In the genomic region with DNA sequence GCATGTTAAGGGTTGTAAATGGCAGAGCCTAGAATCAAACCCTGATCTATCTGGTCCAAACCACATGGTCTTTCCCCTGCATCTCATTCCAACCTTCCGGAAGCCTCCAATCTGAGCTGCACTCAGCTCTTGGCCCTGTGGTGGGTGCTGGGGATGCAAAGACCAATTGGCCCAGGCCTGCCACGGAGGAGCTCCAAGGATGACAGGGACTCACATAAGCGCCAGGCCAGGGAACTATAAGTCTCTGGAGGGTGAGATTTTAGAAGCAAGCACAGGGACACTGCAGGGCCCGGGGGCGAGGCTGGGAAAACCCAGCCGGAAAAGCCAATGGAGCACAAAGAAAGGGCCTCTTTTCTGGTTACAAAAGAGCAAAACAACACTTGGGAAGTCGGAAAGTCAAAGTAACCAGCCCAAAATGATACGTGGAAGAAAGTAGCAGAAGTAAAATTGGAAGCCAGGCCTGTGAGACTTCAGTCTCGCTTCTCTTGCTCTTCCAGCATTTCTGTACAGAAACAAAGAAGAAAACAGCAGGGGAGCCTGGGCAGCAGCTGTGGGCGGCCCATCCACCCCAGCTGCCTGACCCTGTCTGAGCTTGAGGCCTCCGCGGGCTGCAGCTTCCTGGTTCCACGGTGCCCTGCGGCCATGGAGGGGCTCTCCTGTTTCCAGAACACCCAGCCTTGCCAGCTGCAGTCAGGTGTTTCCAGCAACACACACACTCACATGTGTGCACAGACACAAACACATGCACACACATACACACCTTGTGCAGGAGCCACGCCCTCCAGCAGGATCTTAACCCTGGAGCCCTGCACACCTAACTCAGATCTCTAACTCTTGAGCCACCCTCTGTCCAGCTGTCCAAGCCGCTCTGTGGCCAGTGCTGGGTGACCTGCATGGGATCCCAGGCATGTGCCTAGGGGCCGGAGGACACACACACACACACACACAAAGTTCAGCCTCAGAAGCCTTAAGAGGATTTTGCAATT, we compare ENCODE assay signal across 26 cellular contexts.
DNase-seq lines count a peak whose midpoint lies in the region; ATAC-seq and TF ChIP-seq lines count a peak whose summit lies in the region.
"Had no signal": no experiment of that assay in that cellular context is flagged by ENCODE, and none has a peak within 500 bp of the region (broad histone marks: within the 10 kb centered on the region; RNA-seq: fewer than 3 reads in every experiment).

No MANE protein-coding gene starts in this region.

- no peak overlapping the region for H3T11ph ChIP-seq in H9 (ENCODE audit: low read length)

- H3K14ac ChIP-seq in H9 (ENCODE audit: insufficient read depth, low read length) = no peak overlapping the region

- H3K23me2 ChIP-seq in H9 (ENCODE audit: insufficient read length, low read depth, low read length, poor library complexity, severe bottlenecking) = no peaks in the 10 kb centered on the region

- no CpG with 5 or more reads among the region's 17 CpGs for WGBS in H9 (ENCODE audit: extremely low coverage, insufficient read length, low lambda C conversion rate)
- WGBS in mammary epithelial cell (ENCODE audit: low coverage, missing lambda C conversion rate) = 53% methylated on average over 15 of the region's 17 CpGs

- BruUV-seq in mammary epithelial cell (replicated peaks; lab: Mats Ljungman, UMichigan) = no TSS peak

- CTCF ChIA-PET in mammary epithelial cell (lab: Charles Lee; ENCODE audit: low non-redundant PET) = no interaction called here

- H3K27me3 ChIP-seq in H9 (ENCODE audit: insufficient read depth, low read length) (no peaks in the 10 kb centered on the region), mammary epithelial cell (ENCODE audit: insufficient read depth, low read length) (no peaks in the 10 kb centered on the region), right atrium auricular region (no peaks in the 10 kb centered on the region)
- H3K27me3 ChIP-seq: heart left ventricle had no signal

- no peaks in the 10 kb centered on the region for H3K36me3 ChIP-seq in mammary epithelial cell (ENCODE audit: insufficient read depth, low read length)
- H3K36me3 ChIP-seq in right atrium auricular region = no peaks in the 10 kb centered on the region
- H3K36me3 ChIP-seq: heart left ventricle, prostate gland, thoracic aorta had no signal

- no peak overlapping the region for H2BK5ac ChIP-seq in H9 (ENCODE audit: insufficient read length, low read length)

- H3K9me3 Mint-ChIP-seq in H9 (peaks cover 0 to 2% of the 10 kb centered on the region in 2 experiments; a peak in 2 of 5 replicates), nephron (peaks cover 8% of the 10 kb centered on the region)
- H3K9me3 Mint-ChIP-seq in naive thymus-derived CD8-positive, alpha-beta T cell = peaks cover 0 to 20% (median 8%) of the 10 kb centered on the region in 9 donors

- in situ Hi-C loops in mammary epithelial cell (cut with MboI; ENCODE audit: low sequenced_read_pairs in 2 of 2) (no loop called here), ACHN (cut with HindIII; ENCODE audit: low pct_ligation_motif_present, low pct_unique_long_range_greater_than_20kb, low sequenced_read_pairs) (no loop called here)

- H4K8ac ChIP-seq in H9 (replicated peaks; ENCODE audit: insufficient read length, low read depth, low read length) = no peak overlapping the region

- H4K20me1 ChIP-seq in H9 (ENCODE audit: control insufficient read depth, insufficient read depth, insufficient read length) (no peaks in the 10 kb centered on the region), mammary epithelial cell (ENCODE audit: insufficient read depth, low read length) (no peaks in the 10 kb centered on the region)

- H3K79me2 ChIP-seq in H9 (ENCODE audit: insufficient read depth, low read length) (no peaks in the 10 kb centered on the region), mammary epithelial cell (ENCODE audit: insufficient read depth, low read length) (no peaks in the 10 kb centered on the region)

- ATAC-seq in naive thymus-derived CD8-positive, alpha-beta T cell = no peak
- ATAC-seq: activated CD8-positive, alpha-beta T cell treated with anti-CD3 and anti-CD28 coated beads for 36 hours; heart left ventricle; left lobe of liver; stimulated activated memory B cell treated with anti-CD40 and anti-IgM and Interleukin-4, amounts not matched to agents 10 μg/mL and 1 μg/mL and 100 μg/mL, for 72 hours had no signal

- no peak overlapping the region for H3K4me2 ChIP-seq in H9 (ENCODE audit: insufficient read depth, insufficient read length, low read length)
- H3K4me2 ChIP-seq in mammary epithelial cell (ENCODE audit: insufficient read depth, low read depth, low read length) = no peak overlapping the region

- H2BK120ac ChIP-seq in H9 (ENCODE audit: low read depth, low read length, poor library complexity, severe bottlenecking) = no peak overlapping the region

- peak; percentile 55 for DNase-seq in COR-L47 (lab: John Stamatoyannopoulos, UW)
- DNase-seq in H9 = no peak
- DNase-seq in mammary epithelial cell = no peak
- DNase-seq in right atrium auricular region (ENCODE audit: low spot score) = no peak
- no peak for DNase-seq in amygdala (lab: John Stamatoyannopoulos, UW)
- no peak for DNase-seq in ACHN
- DNase-seq in naive thymus-derived CD8-positive, alpha-beta T cell = no peak
- DNase-seq: activated CD8-positive, alpha-beta T cell treated with anti-CD3 and anti-CD28 coated beads for 36 hours; activated gamma-delta T cell; activated T-cell treated with anti-CD3 and anti-CD28 coated beads for 4 hours; cortex of kidney; DMS 273 treated with DMSO at 0.1 percent for 48 hours; heart left ventricle; HFFc6; KG1; NCI-H2029 treated with DMSO at 0.1 percent for 48 hours; NCI-H510A treated with DMSO at 0.1 percent for 48 hours; nephron progenitor cell; small intestine; T1000 had no signal

- H4K5ac ChIP-seq in H9 (ENCODE audit: insufficient read length, low read depth, low read length) = no peak overlapping the region

- dilution Hi-C loops in mammary epithelial cell (cut with HindIII; ENCODE audit: low sequenced_read_pairs) = no loop called here

- H2AK5ac ChIP-seq in H9 (ENCODE audit: insufficient read length, low read length) = no peak overlapping the region

- H3K27ac Mint-ChIP-seq in H9 (peak overlapping the region in 2 of 3 experiments; percentile 22 to 60; a peak in 1 of 7 replicates), nephron (peak overlapping the region; percentile 65 to 81 (median 78))
- peak overlapping the region in 2 of 10 donors; percentile 20 to 72 for H3K27ac Mint-ChIP-seq in naive thymus-derived CD8-positive, alpha-beta T cell
- H3K27ac Mint-ChIP-seq: activated CD8-positive, alpha-beta T cell treated with anti-CD3 and anti-CD28 coated beads for 36 hours; HFFc6; stimulated activated memory B cell treated with anti-CD40 and anti-IgM and Interleukin-4, amounts not matched to agents 10 μg/mL and 1 μg/mL and 100 μg/mL, for 72 hours had no signal

- H3K27ac ChIP-seq in H9 (ENCODE audit: insufficient read length, low read depth, low read length) (no peak overlapping the region), mammary epithelial cell (ENCODE audit: insufficient read depth, low read depth, low read length) (no peak overlapping the region), right atrium auricular region (no peak overlapping the region)
- H3K27ac ChIP-seq: C4-2B, heart left ventricle, prostate gland, thoracic aorta had no signal

- H4K91ac ChIP-seq in H9 (ENCODE audit: insufficient read length, low read depth, low read length) = no peak overlapping the region

- H3K27me3 Mint-ChIP-seq in H9 (ENCODE audit: low read depth) (no peaks in the 10 kb centered on the region), nephron (ENCODE audit: low read depth) (peaks cover 6% of the 10 kb centered on the region)
- no peaks in the 10 kb centered on the region for H3K27me3 Mint-ChIP-seq in naive thymus-derived CD8-positive, alpha-beta T cell
- H3K27me3 Mint-ChIP-seq: activated CD8-positive, alpha-beta T cell treated with anti-CD3 and anti-CD28 coated beads for 36 hours; stimulated activated memory B cell treated with anti-CD40 and anti-IgM and Interleukin-4, amounts not matched to agents 10 μg/mL and 1 μg/mL and 100 μg/mL, for 72 hours had no signal

- no peak overlapping the region for H3K23ac ChIP-seq in H9 (ENCODE audit: insufficient read length, low read depth, low read length)

- H2AFZ ChIP-seq in H9 (ENCODE audit: low read length) (no peak overlapping the region), mammary epithelial cell (ENCODE audit: low read depth, low read length) (peak overlapping the region; percentile 63)

- POLR2A ChIA-PET in naive thymus-derived CD8-positive, alpha-beta T cell (lab: Charles Lee) = interaction anchor here (0.6 kb wide), 1 partner anchor 150 kb away, joined by 6 read pairs; no protein-coding TSS in a partner anchor

- no peak overlapping the region for H2BK15ac ChIP-seq in H9 (ENCODE audit: low read depth, low read length)

- no peak overlapping the region for H3K56ac ChIP-seq in H9 (ENCODE audit: insufficient read length, low read depth, low read length)

- TF ChIP-seq CTCF in H9 (conservative IDR thresholded peaks at IDR 0.05) (no peak), mammary epithelial cell (conservative IDR thresholded peaks at IDR 0.05 in 1 of 2, IDR thresholded peaks at IDR 0.05 in 1 of 2; ENCODE audit: extremely low read depth in 1 of 2, insufficient read depth in 1 of 2, low read depth in 1 of 2, low read length in 2 of 2) (no peak), nephron (IDR thresholded peaks at IDR 0.05; ENCODE audit: unreplicated experiment in 3 of 3) (no peak), right atrium auricular region (IDR thresholded peaks at IDR 0.05) (no peak)

- no peak overlapping the region for H2BK20ac ChIP-seq in H9 (ENCODE audit: low read depth, low read length, poor library complexity, severe bottlenecking)

- H3K36me3 Mint-ChIP-seq in H9 (ENCODE audit: insufficient read depth in 1 of 3, low read depth in 3 of 3) (peaks cover 0 to 2% (median 0%) of the 10 kb centered on the region in 3 experiments; a peak in 1 of 7 replicates), nephron (ENCODE audit: low read depth) (no peaks in the 10 kb centered on the region)
- peaks cover 0 to 21% (median 15%) of the 10 kb centered on the region in 3 donors for H3K36me3 Mint-ChIP-seq in naive thymus-derived CD8-positive, alpha-beta T cell
- H3K36me3 Mint-ChIP-seq: stimulated activated memory B cell treated with anti-CD40 and anti-IgM and Interleukin-4, amounts not matched to agents 10 μg/mL and 1 μg/mL and 100 μg/mL, for 72 hours had no signal

- H3K4me3 ChIP-seq in mammary epithelial cell (replicated peaks in 1 of 3; ENCODE audit: insufficient read depth in 1 of 3, low read depth in 2 of 3, low read length in 3 of 3) = no peak overlapping the region
- H3K4me3 ChIP-seq in right atrium auricular region = no peak overlapping the region
- H3K4me3 ChIP-seq: heart left ventricle, prostate gland, thoracic aorta had no signal

- H3K79me1 ChIP-seq in H9 (ENCODE audit: insufficient read depth, low read depth, low read length, poor library complexity, severe bottlenecking) = no peaks in the 10 kb centered on the region

- no peak overlapping the region for H3K18ac ChIP-seq in H9 (ENCODE audit: insufficient read length, low read depth, low read length)

- H3K4me3 Mint-ChIP-seq in H9 (no peak overlapping the region; a peak in 1 of 5 replicates), nephron (no peak overlapping the region)
- H3K4me3 Mint-ChIP-seq in naive thymus-derived CD8-positive, alpha-beta T cell = no peak overlapping the region
- H3K4me3 Mint-ChIP-seq: activated CD8-positive, alpha-beta T cell treated with anti-CD3 and anti-CD28 coated beads for 36 hours; HFFc6; nephron progenitor cell; stimulated activated memory B cell treated with anti-CD40 and anti-IgM and Interleukin-4, amounts not matched to agents 10 μg/mL and 1 μg/mL and 100 μg/mL, for 72 hours had no signal

- H3K9ac ChIP-seq in H9 (ENCODE audit: extremely low read depth, insufficient read length, low read length) = no peak overlapping the region
- no peak overlapping the region for H3K9ac ChIP-seq in mammary epithelial cell (ENCODE audit: insufficient read depth, low read length)

- no peak overlapping the region for H3K4ac ChIP-seq in H9 (ENCODE audit: low read depth, low read length)

- H2BK12ac ChIP-seq in H9 (ENCODE audit: insufficient read length, low read depth, low read length) = no peak overlapping the region

- peaks cover 12 to 14% of the 10 kb centered on the region in 2 experiments for H3K4me1 Mint-ChIP-seq in H9
- H3K4me1 Mint-ChIP-seq in nephron = peaks cover 26% of the 10 kb centered on the region
- peaks cover 0 to 5% (median 1%) of the 10 kb centered on the region in 4 donors for H3K4me1 Mint-ChIP-seq in naive thymus-derived CD8-positive, alpha-beta T cell
- H3K4me1 Mint-ChIP-seq: stimulated activated memory B cell treated with anti-CD40 and anti-IgM and Interleukin-4, amounts not matched to agents 10 μg/mL and 1 μg/mL and 100 μg/mL, for 72 hours had no signal

- intact Hi-C loops in mammary epithelial cell (cut with micrococcal nuclease) = no loop called here

- H3K4me1 ChIP-seq in H9 (ENCODE audit: insufficient read depth, low read length) = no peaks in the 10 kb centered on the region
- peaks cover 1% of the 10 kb centered on the region for H3K4me1 ChIP-seq in mammary epithelial cell (ENCODE audit: insufficient read depth, low read length)
- H3K4me1 ChIP-seq in right atrium auricular region = no peaks in the 10 kb centered on the region
- H3K4me1 ChIP-seq: heart left ventricle, prostate gland had no signal

- H3K9me3 ChIP-seq in H9 (ENCODE audit: control insufficient read depth, low read depth, low read length) (no peaks in the 10 kb centered on the region), mammary epithelial cell (replicated peaks; ENCODE audit: insufficient read depth, low read length) (no peaks in the 10 kb centered on the region), right atrium auricular region (peaks cover 0 to 9% of the 10 kb centered on the region in 2 donors)
- H3K9me3 ChIP-seq: prostate gland, thoracic aorta had no signal
